23 cellular contexts compared by ENCODE assay signal in genomic region chr21:42429021-42429420, GRCh38. TPM values are rescaled to one million over a fixed set of nuclear protein-coding genes. Genes with fewer than 3 reads are reported as not detected.
DNase-seq lines count a peak whose midpoint lies in the region; ATAC-seq, FAIRE-seq and TF ChIP-seq lines count a peak whose summit lies in the region.
"Had no signal": no experiment of that assay in that cellular context is flagged by ENCODE, and none has a peak within 500 bp of the region (broad histone marks: within the 10 kb centered on the region; RNA-seq: fewer than 3 reads in every experiment).

No MANE protein-coding gene starts in this region.

- POLR2A ChIA-PET in activated CD8-positive, alpha-beta T cell treated with anti-CD3 and anti-CD28 coated beads, Interleukin-2, amount 10 ng/mL, durations not matched to agents 7 days and 5 days (lab: Charles Lee) = no interaction called here
- POLR2A ChIA-PET in activated CD8-positive, alpha-beta T cell treated with anti-CD3 and anti-CD28 coated beads for 36 hours (lab: Charles Lee) = interaction anchor here (1.4 to 1.6 kb wide), 2 partner anchors 13 to 17 kb away, joined by 3 read pairs; no protein-coding TSS in a partner anchor
- POLR2A ChIA-PET in CD4-positive, alpha-beta memory T cell (lab: Charles Lee; ENCODE audit: partially characterized antibody) = interaction anchor here (23.2 kb wide), 1 partner anchor 22 kb away, joined by 604 read pairs; the partner anchor contains the start of gene UBASH3A

- CTCF ChIA-PET in activated CD8-positive, alpha-beta T cell treated with anti-CD3 and anti-CD28 coated beads, Interleukin-2, amount 10 ng/mL, durations not matched to agents 7 days and 5 days (lab: Charles Lee) = interaction anchor here (1.2 to 1.5 kb wide), 2 partner anchors 24 to 119 kb away, joined by 3 to 4 read pairs; no protein-coding TSS in a partner anchor
- CTCF ChIA-PET in activated CD8-positive, alpha-beta T cell treated with anti-CD3 and anti-CD28 coated beads for 36 hours (lab: Charles Lee) = interaction anchor here (1.2 to 2.1 kb wide), 2 partner anchors 47 to 119 kb away, joined by 3 to 6 read pairs; no protein-coding TSS in a partner anchor
- CTCF ChIA-PET in CD4-positive, alpha-beta memory T cell (lab: Charles Lee; ENCODE audit: partially characterized antibody) = interaction anchor here (0.9 to 2.7 kb wide), 3 partner anchors 13 to 170 kb away, joined by 3 to 13 read pairs (median 3); no protein-coding TSS in a partner anchor

- peaks cover 82% of the 10 kb centered on the region for H3K36me3 ChIP-seq in CD4-positive, alpha-beta memory T cell (ENCODE audit: insufficient read depth, low read length)
- H3K36me3 ChIP-seq in kidney (ENCODE audit: control insufficient read depth in 1 of 2, insufficient read depth in 2 of 2, low read length in 2 of 2) = no peaks in the 10 kb centered on the region
- H3K36me3 ChIP-seq: BLaER1 had no signal

- H3K9me3 ChIP-seq in CD4-positive, alpha-beta memory T cell (ENCODE audit: control insufficient read depth in 1 of 2, low read length in 2 of 2) = no peaks in the 10 kb centered on the region
- peaks cover 5 to 12% of the 10 kb centered on the region in 2 donors for H3K9me3 ChIP-seq in kidney (ENCODE audit: control insufficient read depth in 1 of 2, low read length in 2 of 2)

- no peaks in the 10 kb centered on the region for H3K27me3 Mint-ChIP-seq in activated CD8-positive, alpha-beta T cell treated with anti-CD3 and anti-CD28 coated beads, Interleukin-2, amount 10 ng/mL, durations not matched to agents 7 days and 5 days (ENCODE audit: low read depth)
- H3K27me3 Mint-ChIP-seq in activated CD8-positive, alpha-beta T cell treated with anti-CD3 and anti-CD28 coated beads for 36 hours = no peaks in the 10 kb centered on the region
- H3K27me3 Mint-ChIP-seq in CD4-positive, alpha-beta memory T cell = no peaks in the 10 kb centered on the region
- H3K27me3 Mint-ChIP-seq: CD8-positive, alpha-beta memory T cell had no signal

- peaks cover 55% of the 10 kb centered on the region for H3K4me1 Mint-ChIP-seq in activated CD8-positive, alpha-beta T cell treated with anti-CD3 and anti-CD28 coated beads, Interleukin-2, amount 10 ng/mL, durations not matched to agents 7 days and 5 days (ENCODE audit: low read depth)
- peaks cover 54% of the 10 kb centered on the region for H3K4me1 Mint-ChIP-seq in activated CD8-positive, alpha-beta T cell treated with anti-CD3 and anti-CD28 coated beads for 36 hours (ENCODE audit: low read depth)
- H3K4me1 Mint-ChIP-seq in CD4-positive, alpha-beta memory T cell = peaks cover 32 to 60% (median 47%) of the 10 kb centered on the region in 4 donors

- no peak overlapping the region for H3K4me3 ChIP-seq in CD4-positive, alpha-beta memory T cell (ENCODE audit: low read length in 2 of 2)
- no peak overlapping the region for H3K4me3 ChIP-seq in kidney (ENCODE audit: low read length in 2 of 2)
- H3K4me3 ChIP-seq: BLaER1 had no signal

- H3K27ac Mint-ChIP-seq in activated CD8-positive, alpha-beta T cell treated with anti-CD3 and anti-CD28 coated beads, Interleukin-2, amount 10 ng/mL, durations not matched to agents 7 days and 5 days = peak overlapping the region; percentile 40
- H3K27ac Mint-ChIP-seq in activated CD8-positive, alpha-beta T cell treated with anti-CD3 and anti-CD28 coated beads for 36 hours = no peak overlapping the region
- peak overlapping the region in 4 of 7 donors; percentile 31 to 53 (median 40) for H3K27ac Mint-ChIP-seq in CD4-positive, alpha-beta memory T cell
- H3K27ac Mint-ChIP-seq: CD14-positive monocyte had no signal

- DNase-seq in activated CD8-positive, alpha-beta T cell treated with anti-CD3 and anti-CD28 coated beads, Interleukin-2, amount 10 ng/mL, durations not matched to agents 7 days and 5 days = no peak
- no peak for DNase-seq in activated CD8-positive, alpha-beta T cell treated with anti-CD3 and anti-CD28 coated beads for 36 hours
- DNase-seq in CD4-positive, alpha-beta memory T cell = no peak
- DNase-seq in kidney = peak; percentile 13
- no peak for DNase-seq in GM03348 (ENCODE audit: low spot score)
- no peak for DNase-seq in NCI-H1092 (lab: John Stamatoyannopoulos, UW)
- DNase-seq: 8988T; CD8-positive, alpha-beta memory T cell; COR-L47; DMS 273 treated with DMSO at 0.1 percent for 48 hours; DMS53; GOT3; H7 had no signal

- no peak for FAIRE-seq in kidney (lab: Jason Lieb, UNC)
- FAIRE-seq: G401.6, GM12892, GM18507 had no signal

- TF ChIP-seq CTCF in activated CD8-positive, alpha-beta T cell treated with anti-CD3 and anti-CD28 coated beads for 36 hours (IDR thresholded peaks at IDR 0.05) = no peak
- TF ChIP-seq CTCF in kidney (IDR thresholded peaks at IDR 0.05; ENCODE audit: borderline replicate concordance, extremely low read depth, insufficient read depth) = no peak

- H3K9me3 Mint-ChIP-seq in activated CD8-positive, alpha-beta T cell treated with anti-CD3 and anti-CD28 coated beads, Interleukin-2, amount 10 ng/mL, durations not matched to agents 7 days and 5 days (ENCODE audit: insufficient read depth) = peaks cover 6% of the 10 kb centered on the region
- H3K9me3 Mint-ChIP-seq in activated CD8-positive, alpha-beta T cell treated with anti-CD3 and anti-CD28 coated beads for 36 hours = peaks cover 6% of the 10 kb centered on the region
- H3K9me3 Mint-ChIP-seq in CD4-positive, alpha-beta memory T cell = no peaks in the 10 kb centered on the region
- H3K9me3 Mint-ChIP-seq: CD8-positive, alpha-beta memory T cell had no signal

- H3K36me3 Mint-ChIP-seq in activated CD8-positive, alpha-beta T cell treated with anti-CD3 and anti-CD28 coated beads, Interleukin-2, amount 10 ng/mL, durations not matched to agents 7 days and 5 days (ENCODE audit: low read depth) = peaks cover 91% of the 10 kb centered on the region
- peaks cover 87% of the 10 kb centered on the region for H3K36me3 Mint-ChIP-seq in activated CD8-positive, alpha-beta T cell treated with anti-CD3 and anti-CD28 coated beads for 36 hours (ENCODE audit: low read depth)
- peaks cover 75% of the 10 kb centered on the region in 2 donors for H3K36me3 Mint-ChIP-seq in CD4-positive, alpha-beta memory T cell
- H3K36me3 Mint-ChIP-seq: CD14-positive monocyte had no signal

- peaks cover 49% of the 10 kb centered on the region for H3K4me1 ChIP-seq in CD4-positive, alpha-beta memory T cell (ENCODE audit: insufficient read depth, low read length)
- H3K4me1 ChIP-seq in kidney (ENCODE audit: control insufficient read depth in 1 of 2, insufficient read depth in 1 of 2, low read depth in 1 of 2, low read length in 2 of 2) = no peaks in the 10 kb centered on the region

- ATAC-seq in activated CD8-positive, alpha-beta T cell treated with anti-CD3 and anti-CD28 coated beads, Interleukin-2, amount 10 ng/mL, durations not matched to agents 7 days and 5 days = no peak
- ATAC-seq in activated CD8-positive, alpha-beta T cell treated with anti-CD3 and anti-CD28 coated beads for 36 hours = no peak
- no peak for ATAC-seq in GM19455 (IDR thresholded peaks at IDR 0.05; ENCODE audit: unreplicated experiment)
- ATAC-seq: HCT116 had no signal

- H3K27ac ChIP-seq in CD4-positive, alpha-beta memory T cell (ENCODE audit: low read depth, low read length) = no peak overlapping the region
- H3K27ac ChIP-seq in kidney (ENCODE audit: low read depth in 2 of 2, low read length in 2 of 2) = no peak overlapping the region
- H3K27ac ChIP-seq: BLaER1 had no signal

- H3K4me3 Mint-ChIP-seq in activated CD8-positive, alpha-beta T cell treated with anti-CD3 and anti-CD28 coated beads, Interleukin-2, amount 10 ng/mL, durations not matched to agents 7 days and 5 days = no peak overlapping the region
- H3K4me3 Mint-ChIP-seq in activated CD8-positive, alpha-beta T cell treated with anti-CD3 and anti-CD28 coated beads for 36 hours = no peak overlapping the region
- H3K4me3 Mint-ChIP-seq in CD4-positive, alpha-beta memory T cell = peak overlapping the region in 1 of 8 donors; percentile 6
- H3K4me3 Mint-ChIP-seq: CD14-positive monocyte; CD8-positive, alpha-beta memory T cell had no signal

- no peaks in the 10 kb centered on the region for H3K27me3 ChIP-seq in CD4-positive, alpha-beta memory T cell (ENCODE audit: insufficient read depth, low read length)
- H3K27me3 ChIP-seq: BLaER1 had no signal

- intact Hi-C loops in activated CD8-positive, alpha-beta T cell treated with anti-CD3 and anti-CD28 coated beads for 36 hours (cut with micrococcal nuclease) = loop anchor here (10.0 kb wide), 1 partner anchor 284 kb away; no protein-coding TSS in a partner anchor
- intact Hi-C loops in CD4-positive, alpha-beta memory T cell (cut with micrococcal nuclease) = loop anchor here (5.0 kb wide), 1 partner anchor 37 kb away; no protein-coding TSS in a partner anchor
- intact Hi-C loops in kidney (cut with DNase I) = no loop called here

- no peak overlapping the region for H3K9ac ChIP-seq in kidney (ENCODE audit: low read length in 2 of 2)
- H3K9ac ChIP-seq: BLaER1 had no signal

RNA-seq across cellular contexts. Expression of gene UBASH3A, which starts 25.3 kb away (rescaled TPM):
- total RNA-seq in activated CD8-positive, alpha-beta T cell treated with anti-CD3 and anti-CD28 coated beads, Interleukin-2, amount 10 ng/mL, durations not matched to agents 7 days and 5 days = 10 to 100 TPM; 68.7 to 74.0 TPM
- 10 to 100 TPM; 48.7 to 52.9 TPM for total RNA-seq in activated CD8-positive, alpha-beta T cell treated with anti-CD3 and anti-CD28 coated beads for 36 hours
- total RNA-seq in CD4-positive, alpha-beta memory T cell = 10 to 100 TPM; 79.3 to 93.6 TPM
- polyA plus RNA-seq in CD4-positive, alpha-beta memory T cell = 10 to 100 TPM; 43.1 to 58.0 TPM
- 2.7 TPM for total RNA-seq in kidney
- polyA plus RNA-seq in kidney (ENCODE audit: insufficient read depth, low read depth, low replicate concordance) = not detected
- total RNA-seq: A673, H7, HT-29 had no signal
- polyA plus RNA-seq: AG04450, CD14-positive monocyte had no signal

RNA-seq across cellular contexts. Expression of gene TMPRSS3, which starts 33.2 kb away (rescaled TPM):
- 10 to 100 TPM in 1 of 2 experiments, 1 to 10 TPM in 1; 9.9 to 10.1 TPM for total RNA-seq in activated CD8-positive, alpha-beta T cell treated with anti-CD3 and anti-CD28 coated beads, Interleukin-2, amount 10 ng/mL, durations not matched to agents 7 days and 5 days
- total RNA-seq in activated CD8-positive, alpha-beta T cell treated with anti-CD3 and anti-CD28 coated beads for 36 hours = 100 to 1,000 TPM; 123 to 134 TPM
- total RNA-seq in CD4-positive, alpha-beta memory T cell = 1 to 10 TPM; 1.8 to 3.2 TPM
- polyA plus RNA-seq in CD4-positive, alpha-beta memory T cell = 1 to 10 TPM; 4.2 to 4.5 TPM
- 15.4 TPM for total RNA-seq in kidney
- polyA plus RNA-seq in kidney (ENCODE audit: insufficient read depth, low read depth, low replicate concordance) = 3.0 TPM
- total RNA-seq: A673, H7 had no signal
- polyA plus RNA-seq: AG04450 had no signal

Comparison
In these comparisons a context has a peak if more than half of its experiments do, and no peak if none do; other contexts are left out.
1. RNA of gene UBASH3A, which starts 25.3 kb away (total RNA-seq): 79.3 to 93.6 TPM in CD4-positive, alpha-beta memory T cell, 68.7 to 74.0 TPM in activated CD8-positive, alpha-beta T cell treated with anti-CD3 and anti-CD28 coated beads, Interleukin-2, amount 10 ng/mL, durations not matched to agents 7 days and 5 days and 48.7 to 52.9 TPM in activated CD8-positive, alpha-beta T cell treated with anti-CD3 and anti-CD28 coated beads for 36 hours; 2.7 TPM in kidney (single experiment); every median in the first group is over 10 times any median in the second.